ENCODE assay signal across 14 cellular contexts in genomic region chr7:47648301-47648900, GRCh38.
DNase-seq lines count a peak whose midpoint lies in the region; TF ChIP-seq lines count a peak whose summit lies in the region.
"Had no signal": no experiment of that assay in that cellular context is flagged by ENCODE, and none has a peak within 500 bp of the region (broad histone marks: within the 10 kb centered on the region; RNA-seq: fewer than 3 reads in every experiment).

No MANE protein-coding gene starts in this region.

- no peaks in the 10 kb centered on the region for H3K36me3 Mint-ChIP-seq in osteocyte (ENCODE audit: unreplicated experiment)
- no peaks in the 10 kb centered on the region for H3K36me3 Mint-ChIP-seq in activated T-helper 2 cell treated with anti-CD3 and anti-CD28 coated beads, Interferon-gamma antibody, Interleukin-2, Interleukin-4, amounts not matched to agents 10 μg/mL and 5 μg/mL and 100 μg/mL, durations not matched to agents 14 hours and 24 hours and 36 hours (ENCODE audit: low read depth)

- H3K9me3 Mint-ChIP-seq in osteocyte (ENCODE audit: unreplicated experiment) = peaks cover 5% of the 10 kb centered on the region
- H3K9me3 Mint-ChIP-seq in activated T-helper 2 cell treated with anti-CD3 and anti-CD28 coated beads, Interferon-gamma antibody, Interleukin-2, Interleukin-4, amounts not matched to agents 10 μg/mL and 5 μg/mL and 100 μg/mL, durations not matched to agents 14 hours and 24 hours and 36 hours = peaks cover 15% of the 10 kb centered on the region

- no peaks in the 10 kb centered on the region for H3K36me3 ChIP-seq in sigmoid colon
- H3K36me3 ChIP-seq: colonic mucosa had no signal

- H3K9me3 ChIP-seq in sigmoid colon = no peaks in the 10 kb centered on the region
- H3K9me3 ChIP-seq: colonic mucosa had no signal

- TF ChIP-seq CTCF in fibroblast of the aortic adventitia (IDR thresholded peaks at IDR 0.05; ENCODE audit: insufficient read depth, low read length) (no peak), osteocyte (IDR thresholded peaks at IDR 0.05) (no peak), sigmoid colon (IDR thresholded peaks at IDR 0.05) (no peak)

- no peak for TF ChIP-seq EP300 in sigmoid colon (IDR thresholded peaks at IDR 0.05)

- peaks cover 62% of the 10 kb centered on the region for H3K4me1 Mint-ChIP-seq in osteocyte (ENCODE audit: unreplicated experiment)
- peaks cover 9% of the 10 kb centered on the region for H3K4me1 Mint-ChIP-seq in activated T-helper 2 cell treated with anti-CD3 and anti-CD28 coated beads, Interferon-gamma antibody, Interleukin-2, Interleukin-4, amounts not matched to agents 10 μg/mL and 5 μg/mL and 100 μg/mL, durations not matched to agents 14 hours and 24 hours and 36 hours (ENCODE audit: low read depth)

- 74 to 81% methylated on average over 7 of the region's 7 CpGs for WGBS in sigmoid colon, 2 donors

- peak; percentile 91 for DNase-seq in Daoy (ENCODE audit: low read depth)
- peak; percentile 1 for DNase-seq in OCI-M1 (lab: John Stamatoyannopoulos, UW)
- peak; percentile 68 for DNase-seq in fibroblast of the aortic adventitia (ENCODE audit: low read depth)
- DNase-seq in osteocyte (ENCODE audit: extremely low spot score, unreplicated experiment) = no peak
- no peak for DNase-seq in activated T-helper 2 cell treated with anti-CD3 and anti-CD28 coated beads, Interferon-gamma antibody, Interleukin-2, Interleukin-4, amounts not matched to agents 10 μg/mL and 5 μg/mL and 100 μg/mL, durations not matched to agents 14 hours and 24 hours and 36 hours (ENCODE audit: low spot score)
- no peak for DNase-seq in COLO668 (lab: John Stamatoyannopoulos, UW; ENCODE audit: unreplicated experiment)
- no peak for DNase-seq in sigmoid colon
- no peak for DNase-seq in erythroblast (lab: John Stamatoyannopoulos, UW)
- DNase-seq: activated effector memory CD4-positive, alpha-beta T cell treated with Interleukin-2 at 50 U/mL for 16 hours; colonic mucosa; foreskin fibroblast; left colon; posterior cingulate gyrus; SW 1271 had no signal

- no peaks in the 10 kb centered on the region for H3K27me3 Mint-ChIP-seq in osteocyte (ENCODE audit: unreplicated experiment)
- no peaks in the 10 kb centered on the region for H3K27me3 Mint-ChIP-seq in activated T-helper 2 cell treated with anti-CD3 and anti-CD28 coated beads, Interferon-gamma antibody, Interleukin-2, Interleukin-4, amounts not matched to agents 10 μg/mL and 5 μg/mL and 100 μg/mL, durations not matched to agents 14 hours and 24 hours and 36 hours (ENCODE audit: low read depth)

- peaks cover 0 to 8% (median 0%) of the 10 kb centered on the region in 4 donors for H3K4me1 ChIP-seq in sigmoid colon
- H3K4me1 ChIP-seq: colonic mucosa had no signal

- TF ChIP-seq POLR2A in sigmoid colon (IDR thresholded peaks at IDR 0.05) (no peak), erythroblast (IDR thresholded peaks at IDR 0.05; ENCODE audit: low read length) (no peak)

- no peak overlapping the region for H3K27ac ChIP-seq in sigmoid colon
- H3K27ac ChIP-seq: colonic mucosa had no signal

- intact Hi-C loops in activated T-helper 2 cell treated with anti-CD3 and anti-CD28 coated beads, Interferon-gamma antibody, Interleukin-2, Interleukin-4, amounts not matched to agents 10 μg/mL and 5 μg/mL and 100 μg/mL, durations not matched to agents 14 hours and 24 hours and 36 hours (cut with micrococcal nuclease) = no loop called here
- intact Hi-C loops in sigmoid colon (cut with DNase I) = no loop called here

- H3K4me3 Mint-ChIP-seq in osteocyte (ENCODE audit: unreplicated experiment) = peak overlapping the region; percentile 1
- no peak overlapping the region for H3K4me3 Mint-ChIP-seq in activated T-helper 2 cell treated with anti-CD3 and anti-CD28 coated beads, Interferon-gamma antibody, Interleukin-2, Interleukin-4, amounts not matched to agents 10 μg/mL and 5 μg/mL and 100 μg/mL, durations not matched to agents 14 hours and 24 hours and 36 hours (ENCODE audit: low read depth)

- peak overlapping the region; percentile 78 for H3K27ac Mint-ChIP-seq in osteocyte (ENCODE audit: unreplicated experiment)
- H3K27ac Mint-ChIP-seq in activated T-helper 2 cell treated with anti-CD3 and anti-CD28 coated beads, Interferon-gamma antibody, Interleukin-2, Interleukin-4, amounts not matched to agents 10 μg/mL and 5 μg/mL and 100 μg/mL, durations not matched to agents 14 hours and 24 hours and 36 hours = no peak overlapping the region

- H3K4me3 ChIP-seq in fibroblast of the aortic adventitia (ENCODE audit: low read depth, low read length) (no peak overlapping the region), sigmoid colon (no peak overlapping the region)
- H3K4me3 ChIP-seq: colonic mucosa had no signal

- H3K27me3 ChIP-seq in sigmoid colon = no peaks in the 10 kb centered on the region
- H3K27me3 ChIP-seq: colonic mucosa had no signal

Comparison
In these comparisons a context has a peak if more than half of its experiments do, and no peak if none do; other contexts are left out.
1. DNase-seq: peak in Daoy (single experiment), OCI-M1 (single experiment) and fibroblast of the aortic adventitia (single experiment); none in osteocyte (single experiment), activated T-helper 2 cell treated with anti-CD3 and anti-CD28 coated beads, Interferon-gamma antibody, Interleukin-2, Interleukin-4, amounts not matched to agents 10 μg/mL and 5 μg/mL and 100 μg/mL, durations not matched to agents 14 hours and 24 hours and 36 hours (single experiment), COLO668 (single experiment), sigmoid colon (single experiment) and erythroblast (0 of 2).